8 cellular contexts compared by ENCODE assay signal in the genomic region with DNA sequence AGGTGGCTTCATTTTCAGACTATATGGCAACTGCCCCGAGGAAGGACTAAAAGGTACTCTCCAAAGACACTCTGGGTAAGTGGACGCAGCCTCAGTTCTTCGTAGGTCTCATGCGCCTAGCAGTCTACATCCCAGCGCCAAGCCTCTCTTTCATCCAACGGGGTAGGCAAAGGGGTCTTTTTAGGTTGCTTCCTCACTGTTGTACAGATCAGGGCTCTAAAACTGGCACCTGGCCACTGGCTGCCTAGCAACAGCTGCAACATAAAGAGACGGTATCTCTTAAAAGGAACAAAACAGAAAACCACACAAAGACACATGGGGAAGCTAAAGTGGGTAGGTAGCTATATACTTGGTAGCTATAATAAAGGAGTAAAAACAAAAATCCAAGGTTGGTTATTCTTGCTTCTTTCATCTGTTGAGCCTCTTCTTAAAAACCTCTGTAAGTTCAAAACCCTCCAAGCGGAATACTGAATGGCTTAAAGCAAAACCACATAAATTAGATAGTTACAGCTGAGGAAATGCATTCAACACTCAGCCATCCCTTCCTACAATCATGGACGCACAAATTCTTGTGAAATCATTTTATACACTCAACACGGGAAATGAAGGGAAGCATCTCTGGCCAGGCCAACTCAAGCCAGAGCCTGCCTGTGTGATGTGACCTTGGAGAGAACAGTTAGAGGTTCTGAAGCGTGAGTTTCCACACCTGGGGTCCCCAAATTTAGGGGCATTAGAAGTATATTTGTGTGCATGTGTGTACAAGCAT. TPM values are rescaled to one million over a fixed set of nuclear protein-coding genes. Genes with fewer than 3 reads are reported as not detected.
DNase-seq lines count a peak whose midpoint lies in the region; ATAC-seq and TF ChIP-seq lines count a peak whose summit lies in the region.

No MANE protein-coding gene starts in this region.

- intact Hi-C loops in right lobe of liver (cut with DNase I) = no loop called here

- H3K4me3 ChIP-seq in HL-60 (replicated peaks; ENCODE audit: insufficient read depth, low read length) (no peak overlapping the region), Peyer's patch (peak overlapping the region in 1 of 4 donors; percentile 21), right lobe of liver (no peak overlapping the region), upper lobe of left lung (no peak overlapping the region)

- peak overlapping the region; percentile 62 for H3K4me3 Mint-ChIP-seq in activated naive CD8-positive, alpha-beta T cell treated with anti-CD3 and anti-CD28 coated beads for 36 hours

- 46% methylated on average over 7 of the region's 11 CpGs for WGBS in right lobe of liver (ENCODE audit: insufficient coverage, low coverage, low lambda C conversion rate, missing lambda C conversion rate)
- WGBS in upper lobe of left lung, 2 donors = 64% methylated on average over 11 of the region's 11 CpGs

- in situ Hi-C loops in GM13976 (cut with MboI; ENCODE audit: low sequenced_read_pairs, unreplicated experiment) = no loop called here

- H3K9me3 ChIP-seq in Peyer's patch = no peaks in the 10 kb centered on the region
- H3K9me3 ChIP-seq in right lobe of liver = no peaks in the 10 kb centered on the region
- H3K9me3 ChIP-seq in upper lobe of left lung = no peaks in the 10 kb centered on the region

- TF ChIP-seq POLR2A in Peyer's patch (IDR thresholded peaks at IDR 0.05) = no peak
- no peak for TF ChIP-seq POLR2A in right lobe of liver (IDR thresholded peaks at IDR 0.05)
- TF ChIP-seq POLR2A in upper lobe of left lung (IDR thresholded peaks at IDR 0.05) = no peak

- H3K9me3 Mint-ChIP-seq in activated naive CD8-positive, alpha-beta T cell treated with anti-CD3 and anti-CD28 coated beads for 36 hours = no peaks in the 10 kb centered on the region

- H3K27me3 Mint-ChIP-seq in activated naive CD8-positive, alpha-beta T cell treated with anti-CD3 and anti-CD28 coated beads for 36 hours = no peaks in the 10 kb centered on the region

- no peak for TF ChIP-seq CTCF in GM13976 (IDR thresholded peaks at IDR 0.05; ENCODE audit: borderline replicate concordance, control extremely low read depth, extremely low read depth, insufficient read depth, missing control alignments)
- TF ChIP-seq CTCF in HL-60 (IDR thresholded peaks at IDR 0.05; ENCODE audit: insufficient read depth, low read length) = no peak
- TF ChIP-seq CTCF in Peyer's patch (IDR thresholded peaks at IDR 0.05) = no peak
- TF ChIP-seq CTCF in right lobe of liver (IDR thresholded peaks at IDR 0.05) = no peak
- no peak for TF ChIP-seq CTCF in upper lobe of left lung (IDR thresholded peaks at IDR 0.05)

- H3K27me3 ChIP-seq in HL-60 (ENCODE audit: insufficient read depth, poor library complexity, severe bottlenecking) (no peaks in the 10 kb centered on the region), Peyer's patch (no peaks in the 10 kb centered on the region), right lobe of liver (no peaks in the 10 kb centered on the region), upper lobe of left lung (no peaks in the 10 kb centered on the region)

- peak overlapping the region; percentile 93 for H3K27ac Mint-ChIP-seq in activated naive CD8-positive, alpha-beta T cell treated with anti-CD3 and anti-CD28 coated beads for 36 hours

- ATAC-seq in right lobe of liver = peak; percentile 22 to 63 (median 44)
- peak; percentile 77 to 79 for ATAC-seq in upper lobe of left lung (ENCODE audit: low FRiP score in 2 of 2)
- ATAC-seq in HG02610 (IDR thresholded peaks at IDR 0.05; ENCODE audit: unreplicated experiment) = no peak

- H3K4me1 Mint-ChIP-seq in activated naive CD8-positive, alpha-beta T cell treated with anti-CD3 and anti-CD28 coated beads for 36 hours = peaks cover 74% of the 10 kb centered on the region

- DNase-seq in GM13976 (ENCODE audit: low spot score) (peak; percentile 54), HL-60 (ENCODE audit: low read depth in 1 of 2, low spot score in 1 of 2) (peak; percentile 66 to 93), Peyer's patch (peak in 2 of 3 donors; percentile 91 to 93), right lobe of liver (peak in 1 of 3 donors; percentile 73), upper lobe of left lung (peak in 1 of 2 donors; percentile 62), caudate nucleus (lab: John Stamatoyannopoulos, UW) (no peak)
- peak; percentile 71 for DNase-seq in activated naive CD8-positive, alpha-beta T cell treated with anti-CD3 and anti-CD28 coated beads for 36 hours

- H3K36me3 Mint-ChIP-seq in activated naive CD8-positive, alpha-beta T cell treated with anti-CD3 and anti-CD28 coated beads for 36 hours = peaks cover 23% of the 10 kb centered on the region

- H3K4me1 ChIP-seq in Peyer's patch = peaks cover 3 to 40% (median 15%) of the 10 kb centered on the region in 4 donors
- peaks cover 0 to 60% (median 14%) of the 10 kb centered on the region in 4 donors for H3K4me1 ChIP-seq in right lobe of liver
- H3K4me1 ChIP-seq in upper lobe of left lung = peaks cover 20 to 58% (median 33%) of the 10 kb centered on the region in 4 donors

- TF ChIP-seq EP300 in upper lobe of left lung (IDR thresholded peaks at IDR 0.05) = no peak

- H3K36me3 ChIP-seq in Peyer's patch (no peaks in the 10 kb centered on the region), right lobe of liver (no peaks in the 10 kb centered on the region), upper lobe of left lung (no peaks in the 10 kb centered on the region)

- H3K27ac ChIP-seq in HL-60 (replicated peaks) (peak overlapping the region; percentile 98), Peyer's patch (peak overlapping the region; percentile 51 to 81 (median 64)), right lobe of liver (peak overlapping the region in 2 of 3 donors; percentile 3 to 47), upper lobe of left lung (peak overlapping the region; percentile 54 to 78 (median 62)), caudate nucleus (ENCODE audit: low read depth, low read length) (no peak overlapping the region)

RNA-seq across cellular contexts. Expression of a gene that starts 22.7 kb away (rescaled TPM):
- total RNA-seq in Peyer's patch (100 to 1,000 TPM in 2 of 4 donors, 10 to 100 TPM in 2; 88.3 to 262 (median 109) TPM), right lobe of liver (10 to 100 TPM; 14.8 to 46.2 (median 28.8) TPM), upper lobe of left lung (100 to 1,000 TPM; 113 to 295 (median 121) TPM)
- 10 to 100 TPM; 88.9 to 89.6 TPM for total RNA-seq in activated naive CD8-positive, alpha-beta T cell treated with anti-CD3 and anti-CD28 coated beads for 36 hours

Comparison
In these comparisons a context has a peak if more than half of its experiments do, and no peak if none do; other contexts are left out.
1. DNase-seq: peak in GM13976 (single experiment), HL-60 (2 of 2), Peyer's patch (2 of 3) and activated naive CD8-positive, alpha-beta T cell treated with anti-CD3 and anti-CD28 coated beads for 36 hours (single experiment); none in caudate nucleus (0 of 61).